ENCODE assay signal across 8 cellular contexts in the genomic region with DNA sequence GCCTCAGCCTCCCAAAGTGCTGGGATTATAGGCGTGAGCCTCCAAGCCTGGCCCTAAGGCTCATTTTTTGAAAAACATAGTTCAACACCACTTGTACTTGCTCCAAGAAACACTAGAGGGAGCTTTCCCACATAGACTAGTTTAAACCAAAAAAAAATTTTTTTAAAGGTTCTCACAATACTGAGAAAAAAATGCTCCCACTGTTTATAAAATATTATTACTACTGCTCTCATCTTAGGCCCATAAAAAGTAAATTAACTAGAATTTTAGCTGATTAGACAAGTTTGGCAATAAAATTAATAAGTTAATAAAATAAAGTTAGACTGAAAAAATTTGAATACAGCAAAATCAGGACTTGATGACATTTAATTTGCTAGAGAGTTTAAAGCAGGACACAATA.
DNase-seq lines count a peak whose midpoint lies in the region; ATAC-seq and TF ChIP-seq lines count a peak whose summit lies in the region.

No MANE protein-coding gene starts in this region.

- H2BK5ac ChIP-seq in IMR-90 (ENCODE audit: low read depth, low read length, poor library complexity, severe bottlenecking): no peak overlapping the region

- H3K4me3 Mint-ChIP-seq in nephron progenitor cell: no peak overlapping the region

- H2AK9ac ChIP-seq in IMR-90 (replicated peaks; ENCODE audit: low read depth, low read length, poor library complexity): no peak overlapping the region

- H3K4me3 ChIP-seq in IMR-90 (ENCODE audit: insufficient read depth, low read depth, low read length) (no peak overlapping the region), SJCRH30 (no peak overlapping the region), esophagus squamous epithelium (no peak overlapping the region)

- H3K9ac ChIP-seq in IMR-90 (ENCODE audit: low read depth, low read length): no peak overlapping the region

- in situ Hi-C loops in IMR-90 (cut with MboI; ENCODE audit: low sequenced_read_pairs): loop anchor here (10.0 kb wide), 1 partner anchor 172 kb away; the partner anchor contains the start of gene UCHL3

- peak; percentile 64 for DNase-seq in NCI-H1436 (lab: John Stamatoyannopoulos, UW)
- no peak for DNase-seq in NCI-H1436 treated with DMSO at 0.1 percent for 48 hours (lab: John Stamatoyannopoulos, UW)
- peak; percentile 62 for DNase-seq in IMR-90
- DNase-seq in SJCRH30: peak; percentile 14 to 69
- DNase-seq in esophagus squamous epithelium (lab: John Stamatoyannopoulos, UW): no peak
- DNase-seq in nephron progenitor cell: no peak
- no peak for DNase-seq in stimulated activated CD4-positive, alpha-beta T cell treated with anti-CD3 and anti-CD28 coated beads, Interleukin-4, amount 100 ng/mL, for 4 hours

- no peak overlapping the region for H3K18ac ChIP-seq in IMR-90 (ENCODE audit: low read depth, low read length)

- H3K4me2 ChIP-seq in IMR-90 (ENCODE audit: low read depth, low read length): no peak overlapping the region

- H3K14ac ChIP-seq in IMR-90 (replicated peaks; ENCODE audit: low read depth, low read length): no peak overlapping the region

- H4K91ac ChIP-seq in IMR-90 (ENCODE audit: insufficient read depth, low read depth, low read length): no peak overlapping the region

- TF ChIP-seq POLR2A in IMR-90 (IDR thresholded peaks at IDR 0.05; ENCODE audit: low read depth, low read length) (no peak), esophagus squamous epithelium (IDR thresholded peaks at IDR 0.05) (no peak)

- ATAC-seq in GM21619 (IDR thresholded peaks at IDR 0.05; ENCODE audit: unreplicated experiment) (peak; percentile 68), IMR-90 (ENCODE audit: low read depth) (peak; percentile 82)

- TF ChIP-seq RAD21 in IMR-90 (IDR thresholded peaks at IDR 0.05; ENCODE audit: low read length): peak; percentile 62

- peaks cover 0 to 6% of the 10 kb centered on the region in 2 experiments; a peak in 2 of 4 replicates for H3K79me1 ChIP-seq in IMR-90 (ENCODE audit: low read depth in 1 of 2, low read length in 2 of 2)

- 50% methylated on average over 1 of the region's 1 CpG; no CpG with 5 or more reads in 1 of the 2 experiments for WGBS in IMR-90 (ENCODE audit: extremely low coverage in 2 of 2, insufficient read length in 1 of 2), 2 experiments
- 10 to 20% methylated on average over 1 of the region's 1 CpG for WGBS in esophagus squamous epithelium, 2 donors

- H3K4me1 Mint-ChIP-seq in nephron progenitor cell: peaks cover 28% of the 10 kb centered on the region

- no peak overlapping the region for H2BK20ac ChIP-seq in IMR-90 (ENCODE audit: low read depth, low read length)

- BruUV-seq in IMR-90 (replicated peaks; lab: Mats Ljungman, UMichigan): no TSS peak

- H2BK120ac ChIP-seq in IMR-90 (ENCODE audit: low read depth, low read length): no peak overlapping the region

- POLR2A ChIA-PET in IMR-90 (lab: Charles Lee; ENCODE audit: unreplicated experiment): no interaction called here

- dilution Hi-C loops in IMR-90 (cut with HindIII; ENCODE audit: low sequenced_read_pairs, unreplicated experiment): no loop called here

- no peaks in the 10 kb centered on the region for H3K27me3 Mint-ChIP-seq in nephron progenitor cell (ENCODE audit: low read depth, poor library complexity)

- no peak overlapping the region for H2AK5ac ChIP-seq in IMR-90 (ENCODE audit: low read depth, low read length)

- peaks cover 1% of the 10 kb centered on the region; the same call in 1 of the 2 replicates for H3K4me1 ChIP-seq in IMR-90 (ENCODE audit: control insufficient read depth, insufficient read depth, low read length)
- H3K4me1 ChIP-seq in SJCRH30: peaks cover 9% of the 10 kb centered on the region
- peaks cover 0 to 25% (median 8%) of the 10 kb centered on the region in 3 donors for H3K4me1 ChIP-seq in esophagus squamous epithelium

- no peaks in the 10 kb centered on the region for H4K20me1 ChIP-seq in IMR-90 (ENCODE audit: insufficient read depth, low read length)

- H2BK15ac ChIP-seq in IMR-90 (ENCODE audit: low read depth, low read length): no peak overlapping the region

- no peaks in the 10 kb centered on the region for H3K36me3 ChIP-seq in IMR-90 (ENCODE audit: control insufficient read depth, insufficient read depth, low read length)
- no peaks in the 10 kb centered on the region for H3K36me3 ChIP-seq in SJCRH30
- no peaks in the 10 kb centered on the region for H3K36me3 ChIP-seq in esophagus squamous epithelium

- H3K36me3 Mint-ChIP-seq in nephron progenitor cell (ENCODE audit: low read depth): no peaks in the 10 kb centered on the region

- H3K27ac Mint-ChIP-seq in nephron progenitor cell: no peak overlapping the region

- intact Hi-C loops in IMR-90 (cut with micrococcal nuclease) (loop anchor here (1.0 to 10.0 kb wide), 3 partner anchors 72 to 177 kb away; partner anchors contain the start of genes TBC1D4 and UCHL3), esophagus squamous epithelium (cut with DNase I) (loop anchor here (5.0 kb wide), 1 partner anchor 110 kb away; the partner anchor contains the start of gene TBC1D4)

- H2AFZ ChIP-seq in IMR-90 (replicated peaks; ENCODE audit: low read length, poor library complexity): no peak overlapping the region

- no peak overlapping the region for H4K5ac ChIP-seq in IMR-90 (ENCODE audit: low read depth, low read length)

- H3K9me3 ChIP-seq in IMR-90 (ENCODE audit: control insufficient read depth, insufficient read depth, low read length) (no peaks in the 10 kb centered on the region), SJCRH30 (replicated peaks) (no peaks in the 10 kb centered on the region), esophagus squamous epithelium (no peaks in the 10 kb centered on the region)

- H3K23ac ChIP-seq in IMR-90 (ENCODE audit: low read depth, low read length): no peak overlapping the region

- no peak overlapping the region for H3K56ac ChIP-seq in IMR-90 (ENCODE audit: extremely low read depth, insufficient read depth, low read length)

- CTCF ChIA-PET in IMR-90 (lab: Yijun Ruan, JAX): interaction anchor here (0.6 to 2.8 kb wide), 10 partner anchors 14 to 433 kb away, joined by 3 to 9 read pairs (median 3); partner anchors contain the start of gene TBC1D4

- H4K8ac ChIP-seq in IMR-90 (ENCODE audit: low read depth in 2 of 2, low read length in 2 of 2): no peak overlapping the region

- no peak overlapping the region for H3K4ac ChIP-seq in IMR-90 (ENCODE audit: low read depth, low read length)

- H3K27ac ChIP-seq in IMR-90 (ENCODE audit: insufficient read depth, low read length) (no peak overlapping the region), SJCRH30 (no peak overlapping the region), esophagus squamous epithelium (no peak overlapping the region)

- no peaks in the 10 kb centered on the region for H3K9me3 Mint-ChIP-seq in nephron progenitor cell

- TF ChIP-seq CTCF in IMR-90 (conservative IDR thresholded peaks at IDR 0.05; ENCODE audit: low read depth, low read length) (peak; percentile 66), esophagus squamous epithelium (IDR thresholded peaks at IDR 0.05) (peak in 5 of 6 experiments; percentile 53 to 77 (median 73)), nephron progenitor cell (IDR thresholded peaks at IDR 0.05) (peak; percentile 76)

- peaks cover 4% of the 10 kb centered on the region for H3K9me1 ChIP-seq in IMR-90 (ENCODE audit: insufficient read depth, low read length)

- H3K27me3 ChIP-seq in IMR-90 (ENCODE audit: control insufficient read depth, insufficient read depth, low read length) (no peaks in the 10 kb centered on the region), SJCRH30 (no peaks in the 10 kb centered on the region), esophagus squamous epithelium (no peaks in the 10 kb centered on the region)

TF ChIP-seq in IMR-90, 13 proteins besides CTCF, POLR2A, EP300 and RAD21:
- no peak for TF ChIP-seq RFX5 (IDR thresholded peaks at IDR 0.05; ENCODE audit: low read depth, low read length)
- no peak for TF ChIP-seq RCOR1 (IDR thresholded peaks at IDR 0.05; ENCODE audit: insufficient replicate concordance, low read length)
- peak; percentile 49 for TF ChIP-seq MAFK (IDR thresholded peaks at IDR 0.05; ENCODE audit: low read depth, low read length)
- TF ChIP-seq SMC3 (IDR thresholded peaks at IDR 0.05; ENCODE audit: low read depth, low read length): peak; percentile 55
TF ChIP-seq in IMR-90: peak in this region for 2.

Comparison
In these comparisons a context has a peak if more than half of its experiments do, and no peak if none do; other contexts are left out.
1. DNase-seq: peak in NCI-H1436 (single experiment), IMR-90 (single experiment) and SJCRH30 (2 of 2); none in NCI-H1436 treated with DMSO at 0.1 percent for 48 hours (single experiment), esophagus squamous epithelium (single experiment), nephron progenitor cell (single experiment) and stimulated activated CD4-positive, alpha-beta T cell treated with anti-CD3 and anti-CD28 coated beads, Interleukin-4, amount 100 ng/mL, for 4 hours (0 of 2).
2. Peak in every context shown above with its lines, with median percentiles within 50 percentile points of each other: CTCF ChIP-seq.